ENCODE assay signal across 18 cellular contexts in genomic region chr2:49935456-49935855, GRCh38.
"Had no signal": no experiment of that assay in that cellular context is flagged by ENCODE, and none has a peak within 500 bp of the region (broad histone marks: within the 10 kb centered on the region; RNA-seq: fewer than 3 reads in every experiment).

No MANE protein-coding gene starts in this region.

- DNase-seq: effector CD4-positive, alpha-beta T cell; head of caudate nucleus; left ventricle myocardium superior; lower lobe of right lung; natural killer cell; occipital lobe; ovary; posterior cingulate gyrus; psoas muscle; right cardiac atrium; sigmoid colon; stimulated activated CD4-positive, alpha-beta T cell treated with anti-CD3 and anti-CD28 coated beads, Interleukin-2, amount 100 ng/mL, for 24 hours; stimulated activated CD4-positive, alpha-beta T cell treated with anti-CD3 and anti-CD28 coated beads, Interleukin-4, amount 100 ng/mL, for 24 hours; stimulated activated naive CD4-positive, alpha-beta T cell treated with Interleukin-2 at 50 U/mL for 16 hours; stomach; thyroid gland; trophoblast cell had no signal

- ATAC-seq: left ventricle myocardium superior; lower lobe of right lung; natural killer cell; psoas muscle; right cardiac atrium; stimulated activated effector memory CD8-positive, alpha-beta T cell treated with anti-CD3 and anti-CD28 coated beads, Interleukin-12 subunit alpha, Interleukin-12 subunit beta, amount 100 ng/mL, for 72 hours had no signal
